In the genomic region with DNA sequence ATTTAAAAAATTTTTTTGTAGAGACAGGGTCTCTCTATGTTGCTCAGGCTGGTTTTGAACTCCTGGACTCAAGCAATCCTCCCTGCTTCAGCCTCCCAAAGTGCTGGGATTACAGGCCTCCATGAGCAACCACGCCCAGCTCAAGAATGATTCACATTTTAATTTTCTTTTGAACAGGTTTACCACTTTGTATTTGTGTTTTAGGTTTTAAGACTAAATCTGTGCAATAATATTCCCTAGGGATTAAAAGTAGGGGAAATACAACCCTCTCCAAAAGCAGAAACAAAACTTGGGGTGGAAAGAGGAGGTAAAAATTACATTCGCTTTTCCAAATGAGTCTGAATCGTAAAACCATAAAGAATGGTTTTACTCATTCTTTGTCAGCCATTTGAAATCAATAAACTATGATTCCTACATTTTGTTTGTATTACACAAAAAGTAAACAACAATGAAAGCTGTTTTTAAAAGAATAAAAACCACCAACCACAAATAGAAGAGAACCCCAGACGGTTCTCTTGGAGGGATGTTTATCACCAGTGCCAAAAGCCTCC, we compare ENCODE assay signal across 17 cellular contexts.
"Had no signal": no experiment of that assay in that cellular context is flagged by ENCODE, and none has a peak within 500 bp of the region (broad histone marks: within the 10 kb centered on the region; RNA-seq: fewer than 3 reads in every experiment).

No MANE protein-coding gene starts in this region.

- H3K27me3 ChIP-seq: neutrophil had no signal

- H3K4me1 ChIP-seq: left ventricle myocardium inferior, parathyroid adenoma had no signal

- H3K4me3 ChIP-seq: left ventricle myocardium inferior had no signal

- H3K27ac ChIP-seq: left ventricle myocardium inferior, neutrophil, parathyroid adenoma had no signal

- H3K4me1 Mint-ChIP-seq: natural killer cell had no signal

- ATAC-seq: activated naive CD4-positive, alpha-beta T cell treated with anti-CD3 and anti-CD28 coated beads, Interleukin-2, amount 50 U/mL, for 72 hours; activated T-cell treated with anti-CD3 and anti-CD28 coated beads, Interleukin-2, amount 50 U/mL, for 4 hours; natural killer cell had no signal

- H3K27me3 Mint-ChIP-seq: dendritic cell treated with granulocyte-macrophage colony-stimulating factor and Interleukin-4, amounts not matched to agents 40 ng/mL and 50 ng/mL, for 4 days; type B pancreatic cell had no signal

- H3K36me3 Mint-ChIP-seq: activated naive CD4-positive, alpha-beta T cell treated with anti-CD3 and anti-CD28 coated beads, Interleukin-2, amount 50 U/mL, for 72 hours; type B pancreatic cell had no signal

- H3K4me3 Mint-ChIP-seq: activated T-cell treated with anti-CD3 and anti-CD28 coated beads, Interleukin-2, amount 50 U/mL, for 4 hours; dendritic cell treated with granulocyte-macrophage colony-stimulating factor and Interleukin-4, amounts not matched to agents 40 ng/mL and 50 ng/mL, for 4 days; natural killer cell; type B pancreatic cell had no signal

- H2AFZ ChIP-seq: parathyroid adenoma had no signal

- H3K9me3 ChIP-seq: left ventricle myocardium inferior, neutrophil, SK-N-SH had no signal

- DNase-seq: activated CD4-positive, alpha-beta T cell treated with anti-CD3 and anti-CD28 coated beads for 1 hour; activated CD4-positive, alpha-beta T cell treated with anti-CD3 and anti-CD28 coated beads, Interleukin-2, amount 50 U/mL, for 4 hours; activated effector memory CD4-positive, alpha-beta T cell treated with anti-CD3 and anti-CD28 coated beads, Interleukin-2, amount 50 U/mL, for 16 hours; activated T-cell treated with anti-CD3 and anti-CD28 coated beads, Interleukin-2, amount 50 U/mL, for 4 hours; anterior cingulate cortex; effector memory CD4-positive, alpha-beta T cell; islet precursor cell; left ventricle myocardium inferior; natural killer cell; retina; SK-N-SH; stimulated activated naive CD4-positive, alpha-beta T cell had no signal

- H3K9ac ChIP-seq: parathyroid adenoma, SK-N-SH had no signal

- H3K9me3 Mint-ChIP-seq: activated naive CD4-positive, alpha-beta T cell treated with anti-CD3 and anti-CD28 coated beads, Interleukin-2, amount 50 U/mL, for 72 hours; activated T-cell treated with anti-CD3 and anti-CD28 coated beads, Interleukin-2, amount 50 U/mL, for 4 hours; dendritic cell treated with granulocyte-macrophage colony-stimulating factor and Interleukin-4, amounts not matched to agents 40 ng/mL and 50 ng/mL, for 4 days; natural killer cell; type B pancreatic cell had no signal

- H3K27ac Mint-ChIP-seq: activated naive CD4-positive, alpha-beta T cell treated with anti-CD3 and anti-CD28 coated beads, Interleukin-2, amount 50 U/mL, for 72 hours; dendritic cell treated with granulocyte-macrophage colony-stimulating factor and Interleukin-4, amounts not matched to agents 40 ng/mL and 50 ng/mL, for 4 days; type B pancreatic cell had no signal

- H3K79me2 ChIP-seq: parathyroid adenoma had no signal

- H3K4me2 ChIP-seq: SK-N-SH had no signal
